7 cellular contexts compared by ENCODE assay signal in genomic region chr3:81689617-81690016, GRCh38.
"Had no signal": no experiment of that assay in that cellular context is flagged by ENCODE, and none has a peak within 500 bp of the region (broad histone marks: within the 10 kb centered on the region; RNA-seq: fewer than 3 reads in every experiment).

No MANE protein-coding gene starts in this region.

- H3K27me3 Mint-ChIP-seq: IgD-negative memory B cell had no signal

- H3K9me3 ChIP-seq: HAP-1 had no signal

- H3K4me3 Mint-ChIP-seq: IgD-negative memory B cell had no signal

- H3K27ac ChIP-seq: HL-60 had no signal

- H3K9me3 Mint-ChIP-seq: IgD-negative memory B cell had no signal

- FAIRE-seq: HepG2 had no signal

- H3K27ac Mint-ChIP-seq: IgD-negative memory B cell had no signal

- H3K36me3 ChIP-seq: HAP-1 had no signal

- ATAC-seq: HepG2 had no signal

- H3K4me3 ChIP-seq: HAP-1 had no signal

- H3K4me1 ChIP-seq: HAP-1 had no signal

- DNase-seq: GOT3, H7, KG1 had no signal
